7 cellular contexts compared by ENCODE assay signal in genomic region chr9:126146254-126147145, GRCh38.
DNase-seq lines count a peak whose midpoint lies in the region; TF ChIP-seq lines count a peak whose summit lies in the region.

No MANE protein-coding gene starts in this region.

- BruUV-seq in PC-9 (replicated peaks; lab: Mats Ljungman, UMichigan) = no TSS peak

- POLR2A ChIA-PET in PC-9 (lab: Charles Lee; ENCODE audit: unreplicated experiment) = no interaction called here

- DNase-seq in HT-29 (ENCODE audit: low spot score) (peak; percentile 30), PC-9 (peak in 1 of 2 experiments; percentile 15), chondrocyte (ENCODE audit: low spot score) (peak; percentile 79), mesenteric fat pad (ENCODE audit: low spot score) (peak; percentile 77), GOT3 (lab: John Stamatoyannopoulos, UW) (no peak)
- no peak for DNase-seq in central memory CD4-positive, alpha-beta T cell

- H3K4me3 Mint-ChIP-seq in chondrocyte (ENCODE audit: unreplicated experiment) = no peak overlapping the region

- peaks cover 50% of the 10 kb centered on the region for H3K27me3 Mint-ChIP-seq in chondrocyte (ENCODE audit: low read depth)

- H3K4me1 ChIP-seq in PC-9 (replicated peaks; ENCODE audit: insufficient read depth) = no peaks in the 10 kb centered on the region

- no peaks in the 10 kb centered on the region for H3K9me2 ChIP-seq in PC-9 (ENCODE audit: insufficient read depth)

- TF ChIP-seq CTCF in GM12875 (IDR thresholded peaks at IDR 0.05; ENCODE audit: borderline replicate concordance, insufficient read depth, low read depth, low read length) (peak; percentile 59), PC-9 (conservative IDR thresholded peaks at IDR 0.05) (peak; percentile 56; the same call in 1 of the 2 replicates), chondrocyte (IDR thresholded peaks at IDR 0.05) (peak; percentile 62)

- H3K79me2 ChIP-seq in PC-9 (ENCODE audit: low read depth) = no peaks in the 10 kb centered on the region

- H3K27ac Mint-ChIP-seq in chondrocyte (ENCODE audit: unreplicated experiment) = no peak overlapping the region

- CTCF ChIA-PET in PC-9 (lab: Charles Lee) = interaction anchor here (0.5 to 0.6 kb wide), 2 partner anchors 411 to 556 kb away, joined by 4 to 16 read pairs; no protein-coding TSS in a partner anchor

- H3K27me3 ChIP-seq in PC-9 (ENCODE audit: insufficient read depth, low read depth) = peaks cover 95% of the 10 kb centered on the region

- intact Hi-C loops in PC-9 (cut with micrococcal nuclease; ENCODE audit: unreplicated experiment) = no loop called here

- peaks cover 7% of the 10 kb centered on the region for H3K9me3 Mint-ChIP-seq in chondrocyte (ENCODE audit: low read depth)

- H3K9me3 ChIP-seq in PC-9 (ENCODE audit: insufficient read depth, low read depth) = no peaks in the 10 kb centered on the region

- no peaks in the 10 kb centered on the region for H3K36me3 ChIP-seq in PC-9 (ENCODE audit: low read depth)

- H3K4me1 Mint-ChIP-seq in chondrocyte (ENCODE audit: low read depth) = no peaks in the 10 kb centered on the region

- no peak overlapping the region for H3K27ac ChIP-seq in PC-9

- H2AFZ ChIP-seq in PC-9 = no peak overlapping the region

- no peaks in the 10 kb centered on the region for H3F3A ChIP-seq in PC-9 (ENCODE audit: insufficient read depth, low read depth)

- H3K4me2 ChIP-seq in PC-9 = no peak overlapping the region

- H3K4me3 ChIP-seq in GM12875 (ENCODE audit: low read depth, low read length) (no peak overlapping the region), PC-9 (no peak overlapping the region)

- no peaks in the 10 kb centered on the region for H4K20me1 ChIP-seq in PC-9 (ENCODE audit: insufficient read depth)

- H3K36me3 Mint-ChIP-seq in chondrocyte (ENCODE audit: low read depth) = peaks cover 4% of the 10 kb centered on the region

Comparison
In these comparisons a context has a peak if more than half of its experiments do, and no peak if none do; other contexts are left out.
1. DNase-seq: peak in HT-29 (single experiment), chondrocyte (single experiment) and mesenteric fat pad (single experiment); none in central memory CD4-positive, alpha-beta T cell (single experiment) and GOT3 (single experiment).
2. Peak in every context shown above with its lines, with median percentiles within 50 percentile points of each other: CTCF ChIP-seq.